1 cellular context compared by ENCODE assay signal in the genomic region with DNA sequence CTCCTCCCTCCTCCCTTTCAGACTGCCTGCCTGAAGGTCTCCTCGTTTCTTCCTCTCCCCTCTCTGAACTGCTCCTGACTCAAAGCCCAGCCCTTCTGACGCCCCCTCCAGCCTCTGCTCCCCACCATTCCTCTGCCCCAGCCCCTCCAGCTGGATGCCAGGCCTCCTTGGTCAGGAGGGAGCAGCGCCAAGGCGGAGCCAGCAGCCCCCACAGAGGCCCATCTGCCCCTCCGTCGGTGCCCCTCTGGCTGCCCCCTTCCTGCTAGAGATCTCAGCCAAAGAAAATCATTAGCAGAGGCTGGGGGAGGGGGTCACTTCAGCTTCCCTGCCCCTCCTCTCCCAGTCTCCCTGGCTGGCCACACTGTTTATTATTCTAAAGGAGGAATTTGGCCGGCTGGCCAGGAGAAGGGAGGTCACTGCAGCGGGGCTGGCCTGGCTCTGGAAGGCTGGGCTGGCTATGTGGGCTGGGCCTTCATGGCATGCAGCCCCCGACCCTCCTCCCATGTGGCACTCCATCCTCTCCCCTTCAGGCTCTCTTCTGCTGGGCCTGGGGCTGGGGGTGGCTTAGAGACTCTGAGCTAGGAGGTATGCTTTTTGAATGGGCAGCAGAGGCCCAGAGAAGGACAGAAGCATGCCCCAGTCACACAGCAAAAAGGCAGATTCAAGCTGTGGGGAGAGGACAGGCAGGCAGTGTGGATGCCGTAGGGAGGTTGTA.
TF ChIP-seq lines count a peak whose summit lies in the region.

No MANE protein-coding gene starts in this region.

TF ChIP-seq in HepG2, 621 proteins besides CTCF, POLR2A, EP300 and RAD21 (continued from another document and continues in another):
- TF ChIP-seq, protein P1, sequence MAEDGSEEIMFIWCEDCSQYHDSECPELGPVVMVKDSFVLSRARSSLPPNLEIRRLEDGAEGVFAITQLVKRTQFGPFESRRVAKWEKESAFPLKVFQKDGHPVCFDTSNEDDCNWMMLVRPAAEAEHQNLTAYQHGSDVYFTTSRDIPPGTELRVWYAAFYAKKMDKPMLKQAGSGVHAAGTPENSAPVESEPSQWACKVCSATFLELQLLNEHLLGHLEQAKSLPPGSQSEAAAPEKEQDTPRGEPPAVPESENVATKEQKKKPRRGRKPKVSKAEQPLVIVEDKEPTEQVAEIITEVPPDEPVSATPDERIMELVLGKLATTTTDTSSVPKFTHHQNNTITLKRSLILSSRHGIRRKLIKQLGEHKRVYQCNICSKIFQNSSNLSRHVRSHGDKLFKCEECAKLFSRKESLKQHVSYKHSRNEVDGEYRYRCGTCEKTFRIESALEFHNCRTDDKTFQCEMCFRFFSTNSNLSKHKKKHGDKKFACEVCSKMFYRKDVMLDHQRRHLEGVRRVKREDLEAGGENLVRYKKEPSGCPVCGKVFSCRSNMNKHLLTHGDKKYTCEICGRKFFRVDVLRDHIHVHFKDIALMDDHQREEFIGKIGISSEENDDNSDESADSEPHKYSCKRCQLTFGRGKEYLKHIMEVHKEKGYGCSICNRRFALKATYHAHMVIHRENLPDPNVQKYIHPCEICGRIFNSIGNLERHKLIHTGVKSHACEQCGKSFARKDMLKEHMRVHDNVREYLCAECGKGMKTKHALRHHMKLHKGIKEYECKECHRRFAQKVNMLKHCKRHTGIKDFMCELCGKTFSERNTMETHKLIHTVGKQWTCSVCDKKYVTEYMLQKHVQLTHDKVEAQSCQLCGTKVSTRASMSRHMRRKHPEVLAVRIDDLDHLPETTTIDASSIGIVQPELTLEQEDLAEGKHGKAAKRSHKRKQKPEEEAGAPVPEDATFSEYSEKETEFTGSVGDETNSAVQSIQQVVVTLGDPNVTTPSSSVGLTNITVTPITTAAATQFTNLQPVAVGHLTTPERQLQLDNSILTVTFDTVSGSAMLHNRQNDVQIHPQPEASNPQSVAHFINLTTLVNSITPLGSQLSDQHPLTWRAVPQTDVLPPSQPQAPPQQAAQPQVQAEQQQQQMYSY (CRISPR knock-in tag; IDR thresholded peaks at IDR 0.05) = no peak
- TF ChIP-seq FOXK2 (IDR thresholded peaks at IDR 0.05) (no peak), SMARCC2 (IDR thresholded peaks at IDR 0.05) (no peak), ZNF674 (CRISPR knock-in tag; IDR thresholded peaks at IDR 0.05; ENCODE audit: low read depth) (no peak), TGIF2 (CRISPR knock-in tag; IDR thresholded peaks at IDR 0.05) (peak; percentile 33; the same call in 1 of the 2 replicates), RFX3 (CRISPR knock-in tag; IDR thresholded peaks at IDR 0.05) (no peak), ZNF333 (CRISPR knock-in tag; IDR thresholded peaks at IDR 0.05; ENCODE audit: borderline replicate concordance) (no peak), MBNL3 (CRISPR knock-in tag; conservative IDR thresholded peaks at IDR 0.05) (no peak), ZBTB3 (CRISPR knock-in tag; IDR thresholded peaks at IDR 0.05; ENCODE audit: borderline replicate concordance, low read depth) (no peak), SNRNP70 (IDR thresholded peaks at IDR 0.05; ENCODE audit: low read depth, low read length) (no peak), ZNF547 (CRISPR knock-in tag; IDR thresholded peaks at IDR 0.05) (no peak), ERF (CRISPR knock-in tag; IDR thresholded peaks at IDR 0.05) (peak; percentile 28; the same call in 1 of the 2 replicates), ZNF780A (CRISPR knock-in tag; IDR thresholded peaks at IDR 0.05) (no peak), ZNF563 (CRISPR knock-in tag; IDR thresholded peaks at IDR 0.05) (no peak), TMF1 (CRISPR knock-in tag; IDR thresholded peaks at IDR 0.05; ENCODE audit: low read depth) (no peak), CCDC6 (CRISPR knock-in tag; IDR thresholded peaks at IDR 0.05) (no peak), ZSCAN21 (CRISPR knock-in tag; IDR thresholded peaks at IDR 0.05; ENCODE audit: borderline replicate concordance) (0 out of 2 replicates have a peak, but pooled peaks have one; percentile 37), HMGA1 (CRISPR knock-in tag; conservative IDR thresholded peaks at IDR 0.05) (no peak), ZNF841 (CRISPR knock-in tag; IDR thresholded peaks at IDR 0.05; ENCODE audit: borderline replicate concordance) (no peak), DPF2 (CRISPR knock-in tag; IDR thresholded peaks at IDR 0.05; ENCODE audit: borderline replicate concordance, low read depth) (no peak), MEIS2 (CRISPR knock-in tag; IDR thresholded peaks at IDR 0.05) (no peak), ZNF235 (CRISPR knock-in tag; IDR thresholded peaks at IDR 0.05; ENCODE audit: borderline replicate concordance) (no peak; the same call in 1 of the 2 replicates), ZNF468 (CRISPR knock-in tag; IDR thresholded peaks at IDR 0.05) (no peak), ZSCAN31 (CRISPR knock-in tag; IDR thresholded peaks at IDR 0.05; ENCODE audit: low read depth) (0 out of 2 replicates have a peak, but pooled peaks have one; percentile 63), ZNF510 (CRISPR knock-in tag; IDR thresholded peaks at IDR 0.05; ENCODE audit: low read depth) (no peak), DMAP1 (CRISPR knock-in tag; IDR thresholded peaks at IDR 0.05) (no peak), ZNF546 (CRISPR knock-in tag; conservative IDR thresholded peaks at IDR 0.05) (no peak), SMAD9 (CRISPR knock-in tag; IDR thresholded peaks at IDR 0.05) (no peak), ZNF552 (CRISPR knock-in tag; IDR thresholded peaks at IDR 0.05; ENCODE audit: borderline replicate concordance) (no peak), SP140L (CRISPR knock-in tag; IDR thresholded peaks at IDR 0.05; ENCODE audit: borderline replicate concordance) (no peak), MEIS1 (CRISPR knock-in tag; IDR thresholded peaks at IDR 0.05; ENCODE audit: borderline replicate concordance) (no peak), ZNF282 (IDR thresholded peaks at IDR 0.05; ENCODE audit: partially characterized antibody) (no peak), PCBP2 (optimal IDR thresholded peaks at IDR 0.05; ENCODE audit: low read depth, low read length, poor library complexity, severe bottlenecking) (no peak), PRPF4 (IDR thresholded peaks at IDR 0.05; ENCODE audit: low read depth, low read length, poor library complexity, severe bottlenecking) (no peak), SRSF9 (IDR thresholded peaks at IDR 0.05; ENCODE audit: borderline replicate concordance, insufficient read depth, low read depth, low read length, poor library complexity, severe bottlenecking) (no peak), SCMH1 (CRISPR knock-in tag; IDR thresholded peaks at IDR 0.05; ENCODE audit: borderline replicate concordance) (no peak)
- TF ChIP-seq, protein P2, sequence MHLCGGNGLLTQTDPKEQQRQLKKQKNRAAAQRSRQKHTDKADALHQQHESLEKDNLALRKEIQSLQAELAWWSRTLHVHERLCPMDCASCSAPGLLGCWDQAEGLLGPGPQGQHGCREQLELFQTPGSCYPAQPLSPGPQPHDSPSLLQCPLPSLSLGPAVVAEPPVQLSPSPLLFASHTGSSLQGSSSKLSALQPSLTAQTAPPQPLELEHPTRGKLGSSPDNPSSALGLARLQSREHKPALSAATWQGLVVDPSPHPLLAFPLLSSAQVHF (CRISPR knock-in tag; IDR thresholded peaks at IDR 0.05) = no peak
- TF ChIP-seq, protein P3, sequence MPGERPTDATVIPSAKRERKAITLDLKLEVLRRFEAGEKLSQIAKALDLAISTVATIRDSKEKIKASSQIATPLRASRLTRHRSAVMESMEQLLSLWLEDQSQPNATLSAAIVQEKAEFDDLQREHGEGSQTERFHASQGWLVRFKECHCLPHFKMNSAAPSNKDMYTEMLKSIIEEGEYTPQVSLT (CRISPR knock-in tag; IDR thresholded peaks at IDR 0.05; ENCODE audit: borderline replicate concordance, low read depth) = no peak
- TF ChIP-seq, protein P4, sequence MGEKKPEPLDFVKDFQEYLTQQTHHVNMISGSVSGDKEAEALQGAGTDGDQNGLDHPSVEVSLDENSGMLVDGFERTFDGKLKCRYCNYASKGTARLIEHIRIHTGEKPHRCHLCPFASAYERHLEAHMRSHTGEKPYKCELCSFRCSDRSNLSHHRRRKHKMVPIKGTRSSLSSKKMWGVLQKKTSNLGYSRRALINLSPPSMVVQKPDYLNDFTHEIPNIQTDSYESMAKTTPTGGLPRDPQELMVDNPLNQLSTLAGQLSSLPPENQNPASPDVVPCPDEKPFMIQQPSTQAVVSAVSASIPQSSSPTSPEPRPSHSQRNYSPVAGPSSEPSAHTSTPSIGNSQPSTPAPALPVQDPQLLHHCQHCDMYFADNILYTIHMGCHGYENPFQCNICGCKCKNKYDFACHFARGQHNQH (CRISPR knock-in tag; IDR thresholded peaks at IDR 0.05) = peak; percentile 40; the same call in 1 of the 2 replicates
- TF ChIP-seq, protein P5, sequence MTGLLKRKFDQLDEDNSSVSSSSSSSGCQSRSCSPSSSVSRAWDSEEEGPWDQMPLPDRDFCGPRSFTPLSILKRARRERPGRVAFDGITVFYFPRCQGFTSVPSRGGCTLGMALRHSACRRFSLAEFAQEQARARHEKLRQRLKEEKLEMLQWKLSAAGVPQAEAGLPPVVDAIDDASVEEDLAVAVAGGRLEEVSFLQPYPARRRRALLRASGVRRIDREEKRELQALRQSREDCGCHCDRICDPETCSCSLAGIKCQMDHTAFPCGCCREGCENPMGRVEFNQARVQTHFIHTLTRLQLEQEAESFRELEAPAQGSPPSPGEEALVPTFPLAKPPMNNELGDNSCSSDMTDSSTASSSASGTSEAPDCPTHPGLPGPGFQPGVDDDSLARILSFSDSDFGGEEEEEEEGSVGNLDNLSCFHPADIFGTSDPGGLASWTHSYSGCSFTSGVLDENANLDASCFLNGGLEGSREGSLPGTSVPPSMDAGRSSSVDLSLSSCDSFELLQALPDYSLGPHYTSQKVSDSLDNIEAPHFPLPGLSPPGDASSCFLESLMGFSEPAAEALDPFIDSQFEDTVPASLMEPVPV (CRISPR knock-in tag; IDR thresholded peaks at IDR 0.05) = no peak
- TF ChIP-seq, protein P6, sequence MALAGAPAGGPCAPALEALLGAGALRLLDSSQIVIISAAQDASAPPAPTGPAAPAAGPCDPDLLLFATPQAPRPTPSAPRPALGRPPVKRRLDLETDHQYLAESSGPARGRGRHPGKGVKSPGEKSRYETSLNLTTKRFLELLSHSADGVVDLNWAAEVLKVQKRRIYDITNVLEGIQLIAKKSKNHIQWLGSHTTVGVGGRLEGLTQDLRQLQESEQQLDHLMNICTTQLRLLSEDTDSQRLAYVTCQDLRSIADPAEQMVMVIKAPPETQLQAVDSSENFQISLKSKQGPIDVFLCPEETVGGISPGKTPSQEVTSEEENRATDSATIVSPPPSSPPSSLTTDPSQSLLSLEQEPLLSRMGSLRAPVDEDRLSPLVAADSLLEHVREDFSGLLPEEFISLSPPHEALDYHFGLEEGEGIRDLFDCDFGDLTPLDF (CRISPR knock-in tag; IDR thresholded peaks at IDR 0.05) = no peak
- TF ChIP-seq, protein P7, sequence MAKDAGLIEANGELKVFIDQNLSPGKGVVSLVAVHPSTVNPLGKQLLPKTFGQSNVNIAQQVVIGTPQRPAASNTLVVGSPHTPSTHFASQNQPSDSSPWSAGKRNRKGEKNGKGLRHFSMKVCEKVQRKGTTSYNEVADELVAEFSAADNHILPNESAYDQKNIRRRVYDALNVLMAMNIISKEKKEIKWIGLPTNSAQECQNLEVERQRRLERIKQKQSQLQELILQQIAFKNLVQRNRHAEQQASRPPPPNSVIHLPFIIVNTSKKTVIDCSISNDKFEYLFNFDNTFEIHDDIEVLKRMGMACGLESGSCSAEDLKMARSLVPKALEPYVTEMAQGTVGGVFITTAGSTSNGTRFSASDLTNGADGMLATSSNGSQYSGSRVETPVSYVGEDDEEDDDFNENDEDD (CRISPR knock-in tag; IDR thresholded peaks at IDR 0.05; ENCODE audit: borderline replicate concordance) = no peak
- TF ChIP-seq, protein P8, sequence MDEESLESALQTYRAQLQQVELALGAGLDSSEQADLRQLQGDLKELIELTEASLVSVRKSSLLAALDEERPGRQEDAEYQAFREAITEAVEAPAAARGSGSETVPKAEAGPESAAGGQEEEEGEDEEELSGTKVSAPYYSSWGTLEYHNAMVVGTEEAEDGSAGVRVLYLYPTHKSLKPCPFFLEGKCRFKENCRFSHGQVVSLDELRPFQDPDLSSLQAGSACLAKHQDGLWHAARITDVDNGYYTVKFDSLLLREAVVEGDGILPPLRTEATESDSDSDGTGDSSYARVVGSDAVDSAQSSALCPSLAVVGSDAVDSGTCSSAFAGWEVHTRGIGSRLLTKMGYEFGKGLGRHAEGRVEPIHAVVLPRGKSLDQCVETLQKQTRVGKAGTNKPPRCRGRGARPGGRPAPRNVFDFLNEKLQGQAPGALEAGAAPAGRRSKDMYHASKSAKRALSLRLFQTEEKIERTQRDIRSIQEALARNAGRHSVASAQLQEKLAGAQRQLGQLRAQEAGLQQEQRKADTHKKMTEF (CRISPR knock-in tag; IDR thresholded peaks at IDR 0.05) = 0 out of 2 replicates have a peak, but pooled peaks have one; percentile 45
- TF ChIP-seq, protein P9, sequence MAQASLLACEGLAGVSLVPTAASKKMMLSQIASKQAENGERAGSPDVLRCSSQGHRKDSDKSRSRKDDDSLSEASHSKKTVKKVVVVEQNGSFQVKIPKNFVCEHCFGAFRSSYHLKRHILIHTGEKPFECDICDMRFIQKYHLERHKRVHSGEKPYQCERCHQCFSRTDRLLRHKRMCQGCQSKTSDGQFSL (CRISPR knock-in tag; IDR thresholded peaks at IDR 0.05) = no peak
- TF ChIP-seq, protein P10, sequence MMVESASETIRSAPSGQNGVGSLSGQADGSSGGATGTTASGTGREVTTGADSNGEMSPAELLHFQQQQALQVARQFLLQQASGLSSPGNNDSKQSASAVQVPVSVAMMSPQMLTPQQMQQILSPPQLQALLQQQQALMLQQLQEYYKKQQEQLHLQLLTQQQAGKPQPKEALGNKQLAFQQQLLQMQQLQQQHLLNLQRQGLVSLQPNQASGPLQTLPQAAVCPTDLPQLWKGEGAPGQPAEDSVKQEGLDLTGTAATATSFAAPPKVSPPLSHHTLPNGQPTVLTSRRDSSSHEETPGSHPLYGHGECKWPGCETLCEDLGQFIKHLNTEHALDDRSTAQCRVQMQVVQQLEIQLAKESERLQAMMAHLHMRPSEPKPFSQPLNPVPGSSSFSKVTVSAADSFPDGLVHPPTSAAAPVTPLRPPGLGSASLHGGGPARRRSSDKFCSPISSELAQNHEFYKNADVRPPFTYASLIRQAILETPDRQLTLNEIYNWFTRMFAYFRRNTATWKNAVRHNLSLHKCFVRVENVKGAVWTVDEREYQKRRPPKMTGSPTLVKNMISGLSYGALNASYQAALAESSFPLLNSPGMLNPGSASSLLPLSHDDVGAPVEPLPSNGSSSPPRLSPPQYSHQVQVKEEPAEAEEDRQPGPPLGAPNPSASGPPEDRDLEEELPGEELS (CRISPR knock-in tag; IDR thresholded peaks at IDR 0.05) = peak; percentile 76
- TF ChIP-seq, protein P11, sequence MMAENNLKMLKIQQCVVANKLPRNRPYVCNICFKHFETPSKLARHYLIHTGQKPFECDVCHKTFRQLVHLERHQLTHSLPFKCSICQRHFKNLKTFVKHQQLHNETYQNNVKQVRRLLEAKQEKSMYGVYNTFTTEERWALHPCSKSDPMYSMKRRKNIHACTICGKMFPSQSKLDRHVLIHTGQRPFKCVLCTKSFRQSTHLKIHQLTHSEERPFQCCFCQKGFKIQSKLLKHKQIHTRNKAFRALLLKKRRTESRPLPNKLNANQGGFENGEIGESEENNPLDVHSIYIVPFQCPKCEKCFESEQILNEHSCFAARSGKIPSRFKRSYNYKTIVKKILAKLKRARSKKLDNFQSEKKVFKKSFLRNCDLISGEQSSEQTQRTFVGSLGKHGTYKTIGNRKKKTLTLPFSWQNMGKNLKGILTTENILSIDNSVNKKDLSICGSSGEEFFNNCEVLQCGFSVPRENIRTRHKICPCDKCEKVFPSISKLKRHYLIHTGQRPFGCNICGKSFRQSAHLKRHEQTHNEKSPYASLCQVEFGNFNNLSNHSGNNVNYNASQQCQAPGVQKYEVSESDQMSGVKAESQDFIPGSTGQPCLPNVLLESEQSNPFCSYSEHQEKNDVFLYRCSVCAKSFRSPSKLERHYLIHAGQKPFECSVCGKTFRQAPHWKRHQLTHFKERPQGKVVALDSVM (CRISPR knock-in tag; IDR thresholded peaks at IDR 0.05) = no peak
